8 cellular contexts compared by ENCODE assay signal in genomic region chr7:148983220-148984146, GRCh38. TPM values are rescaled to one million over a fixed set of nuclear protein-coding genes. Genes with fewer than 3 reads are reported as not detected.
DNase-seq lines count a peak whose midpoint lies in the region; ATAC-seq, FAIRE-seq and TF ChIP-seq lines count a peak whose summit lies in the region.

No MANE protein-coding gene starts in this region.

- TF ChIP-seq EP300 in HepG2 (IDR thresholded peaks at IDR 0.05; ENCODE audit: low read depth in 2 of 2, low read length in 2 of 2) (no peak), HepG2 (CRISPR knock-in tag; IDR thresholded peaks at IDR 0.05; ENCODE audit: borderline replicate concordance) (no peak)

- CTCF ChIA-PET in HepG2 (lab: Yijun Ruan, JAX; ENCODE audit: low intra/inter-chr PET ratio, low total read pairs), result no interaction called here

- H3K4me2 ChIP-seq in HepG2 (ENCODE audit: low read depth, low read length), result peak overlapping the region; percentile 92

- peak overlapping the region; percentile 2 for H2AFZ ChIP-seq in HepG2 (ENCODE audit: low read length)

- H3K79me2 ChIP-seq in HepG2 (ENCODE audit: insufficient read depth, low read length), result no peaks in the 10 kb centered on the region

- peak; percentile 47 for DNase-seq in AG09319 (ENCODE audit: extremely low read depth, low read depth)
- DNase-seq in NCI-H510A (lab: John Stamatoyannopoulos, UW), result peak; percentile 46
- peak; percentile 93 for DNase-seq in activated CD4-positive, alpha-beta T cell treated with anti-CD3 and anti-CD28 coated beads for 48 hours
- DNase-seq in colonic mucosa, result peak; percentile 38
- DNase-seq in HepG2 (ENCODE audit: low spot score), result peak; percentile 63
- peak; percentile 82 for DNase-seq in stimulated activated CD4-positive, alpha-beta T cell treated with anti-CD3 and anti-CD28 coated beads, Interleukin-4, amount 100 ng/mL, for 1 hour

- TF ChIP-seq POLR2A in GM19099 (IDR thresholded peaks at IDR 0.05; ENCODE audit: extremely low read depth, insufficient read length, low read depth) (peak; percentile 39), HepG2 (IDR thresholded peaks at IDR 0.05; ENCODE audit: insufficient read depth in 1 of 2, low read depth in 2 of 2, low read length in 2 of 2) (no peak)

- peak overlapping the region; percentile 48 for H3K4me3 ChIP-seq in colonic mucosa
- peak overlapping the region; percentile 71 to 96 (median 77) for H3K4me3 ChIP-seq in HepG2 (replicated peaks in 1 of 3; ENCODE audit: insufficient read depth in 1 of 3, low read depth in 2 of 3, low read length in 3 of 3)

- under 1% methylated on average over 13 of the region's 36 CpGs for WGBS in HepG2 (ENCODE audit: low lambda C conversion rate)

- H3K4me1 ChIP-seq in colonic mucosa (peaks cover 11% of the 10 kb centered on the region), HepG2 (ENCODE audit: insufficient read depth, low read length) (peaks cover 46% of the 10 kb centered on the region)

- intact Hi-C loops in colonic mucosa (cut with DNase I) (no loop called here), HepG2 (cut with micrococcal nuclease; ENCODE audit: unreplicated experiment) (no loop called here)

- no peak for TF ChIP-seq RAD21 in HepG2 (CRISPR knock-in tag; IDR thresholded peaks at IDR 0.05)

- H3K36me3 ChIP-seq in colonic mucosa, result no peaks in the 10 kb centered on the region
- H3K36me3 ChIP-seq in HepG2 (replicated peaks in 1 of 2; ENCODE audit: control insufficient read depth in 1 of 2, insufficient read depth in 2 of 2, low read length in 2 of 2), result no peaks in the 10 kb centered on the region

- POLR2A ChIA-PET in HepG2 (lab: Yijun Ruan, JAX), result interaction anchor here (0.6 to 1.2 kb wide), 3 partner anchors 15 to 42 kb away, joined by 3 to 7 read pairs (median 4); no protein-coding TSS in a partner anchor

- H3K9ac ChIP-seq in colonic mucosa (ENCODE audit: low read depth in 2 of 2, low read length in 2 of 2), result peak overlapping the region in 1 of 2 donors; percentile 46
- peak overlapping the region; percentile 46 for H3K9ac ChIP-seq in HepG2 (ENCODE audit: insufficient read depth, low read depth, low read length)

- no peak overlapping the region for H3K27ac ChIP-seq in colonic mucosa
- H3K27ac ChIP-seq in HepG2 (ENCODE audit: extremely low read length, insufficient read depth, low read length), result no peak overlapping the region

- in situ Hi-C loops in HepG2 (cut with HindIII; ENCODE audit: extremely low pct_ligation_motif_present, low pct_unique_long_range_greater_than_20kb), result no loop called here

- ATAC-seq in HG03432 (IDR thresholded peaks at IDR 0.05; ENCODE audit: unreplicated experiment) (peak; percentile 60), HepG2 (peak; percentile 38)

- no peak for FAIRE-seq in HepG2 (lab: Jason Lieb, UNC)

- H3K9me3 ChIP-seq in colonic mucosa, result no peaks in the 10 kb centered on the region
- no peaks in the 10 kb centered on the region for H3K9me3 ChIP-seq in HepG2 (ENCODE audit: low read length)

- H3K27me3 ChIP-seq in colonic mucosa (no peaks in the 10 kb centered on the region), HepG2 (ENCODE audit: control insufficient read depth in 1 of 2, insufficient read depth in 2 of 2, low read length in 2 of 2) (peaks cover 0 to 3% of the 10 kb centered on the region in 2 experiments; a peak in 1 of 5 replicates)

- BruUV-seq in HepG2 (replicated peaks; lab: Mats Ljungman, UMichigan), result no TSS peak

- TF ChIP-seq CTCF in AG09319 (IDR thresholded peaks at IDR 0.05; ENCODE audit: low read depth, low read length), result no peak
- TF ChIP-seq CTCF in colonic mucosa (IDR thresholded peaks at IDR 0.05), result no peak
- TF ChIP-seq CTCF in HepG2 (CRISPR knock-in tag; IDR thresholded peaks at IDR 0.05), result no peak

- no peaks in the 10 kb centered on the region for H4K20me1 ChIP-seq in HepG2 (ENCODE audit: insufficient read depth, low read length)

TF ChIP-seq in HepG2, 621 proteins besides CTCF, POLR2A, EP300 and RAD21 (continues in another document):
- TF ChIP-seq ZMAT5 (CRISPR knock-in tag; IDR thresholded peaks at IDR 0.05; ENCODE audit: borderline replicate concordance, low read depth), result no peak
- no peak for TF ChIP-seq ZNF891 (CRISPR knock-in tag; IDR thresholded peaks at IDR 0.05)
- TF ChIP-seq CENPT (CRISPR knock-in tag; IDR thresholded peaks at IDR 0.05; ENCODE audit: low read depth), result no peak
- no peak for TF ChIP-seq ZNF317 (CRISPR knock-in tag; IDR thresholded peaks at IDR 0.05)
- TF ChIP-seq PRDM15 (CRISPR knock-in tag; IDR thresholded peaks at IDR 0.05), result no peak
- no peak for TF ChIP-seq LRRFIP1 (CRISPR knock-in tag; conservative IDR thresholded peaks at IDR 0.05)

RNA-seq across cellular contexts. Expression of gene PDIA4, which starts 44.8 kb away (rescaled TPM):
- total RNA-seq in colonic mucosa, result 100 to 1,000 TPM; 218 to 485 TPM
- 171 and 402 TPM in 2 replicates for total RNA-seq in HepG2 (2016; rRNA removed; fragmentation: Illumina TruSeq; extraction: Trizol)
- total RNA-seq in HepG2 (2016; cell fraction: cytosol; rRNA removed; fragmentation: Illumina TruSeq; extraction: Trizol; ENCODE audit: low read depth), result 22.9 and 25.7 TPM in 2 replicates
- total RNA-seq in HepG2 (2016; cell fraction: insoluble cytoplasmic fraction; rRNA removed; fragmentation: Illumina TruSeq; extraction: Trizol), result 147 and 420 TPM in 2 replicates
- 46.8 and 54.4 TPM in 2 replicates for total RNA-seq in HepG2 (2016; cell fraction: membrane; rRNA removed; fragmentation: Illumina TruSeq; extraction: Trizol)
- 291 and 344 TPM in 2 replicates for total RNA-seq in HepG2 (2016; cell fraction: nucleus; rRNA removed; fragmentation: Illumina TruSeq; extraction: Trizol)
- polyA plus RNA-seq in HepG2 (2011; rRNA removed), result 257 and 278 TPM in 2 replicates
- polyA plus RNA-seq in HepG2 (2011; cell fraction: cytosol; rRNA removed), result 265 and 293 TPM in 2 replicates
- polyA plus RNA-seq in HepG2 (2011; cell fraction: nucleus; rRNA removed), result 106 and 130 TPM in 2 replicates
- polyA plus RNA-seq in HepG2 (2012), result 244 and 280 TPM in 2 replicates
- polyA plus RNA-seq in HepG2 (2016; cell fraction: cytosol; fragmentation: Illumina TruSeq; extraction: Trizol; ENCODE audit: low read depth), result 19.9 and 20.2 TPM in 2 replicates
- 150 and 172 TPM in 2 replicates for polyA plus RNA-seq in HepG2 (2016; cell fraction: insoluble cytoplasmic fraction; fragmentation: Illumina TruSeq; extraction: Trizol; ENCODE audit: low read depth)
- polyA plus RNA-seq in HepG2 (2016; cell fraction: membrane; fragmentation: Illumina TruSeq; extraction: Trizol; ENCODE audit: low read depth), result 32.6 and 38.7 TPM in 2 replicates
- 470 and 531 TPM in 2 replicates for polyA plus RNA-seq in HepG2 (2016; cell fraction: nucleus; fragmentation: Illumina TruSeq; extraction: Trizol; ENCODE audit: insufficient read depth, low read depth)
- polyA minus RNA-seq in HepG2 (2011; rRNA and poly(A)+ RNA removed; ENCODE audit: low replicate concordance), result 88.5 and 200 TPM in 2 replicates
- polyA minus RNA-seq in HepG2 (2011; cell fraction: cytosol; rRNA and poly(A)+ RNA removed), result 156 and 159 TPM in 2 replicates
- polyA minus RNA-seq in HepG2 (2011; cell fraction: nucleus; rRNA and poly(A)+ RNA removed), result 65.0 and 77.7 TPM in 2 replicates

Comparison
In these comparisons a context has a peak if more than half of its experiments do, and no peak if none do; other contexts are left out.
1. DNase-seq: peak in every context shown above with its lines; median percentile 93 in activated CD4-positive, alpha-beta T cell treated with anti-CD3 and anti-CD28 coated beads for 48 hours; 82 in stimulated activated CD4-positive, alpha-beta T cell treated with anti-CD3 and anti-CD28 coated beads, Interleukin-4, amount 100 ng/mL, for 1 hour; 63 in HepG2; 47 in AG09319; 46 in NCI-H510A; 38 in colonic mucosa.